In the genomic region with DNA sequence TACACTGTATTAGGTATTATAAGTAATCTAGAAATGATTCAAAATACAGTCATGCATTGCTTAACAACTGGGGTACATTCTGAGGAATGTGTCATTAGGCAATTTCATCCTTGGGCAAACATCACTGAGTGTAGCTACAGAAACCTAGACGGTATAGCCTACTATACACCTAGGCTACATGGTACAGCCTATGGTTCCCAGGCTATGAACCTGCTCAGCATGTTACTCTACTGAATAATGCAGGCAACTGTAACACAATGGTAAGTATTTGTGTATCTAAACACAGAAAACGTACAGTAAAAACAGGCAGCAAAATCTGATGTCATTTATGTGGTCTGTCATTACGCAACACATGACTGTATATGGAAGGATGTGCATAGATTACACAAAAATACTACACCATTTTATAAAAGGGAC, we compare ENCODE assay signal across 13 cellular contexts.
DNase-seq lines count a peak whose midpoint lies in the region; ATAC-seq and TF ChIP-seq lines count a peak whose summit lies in the region.
"Had no signal": no experiment of that assay in that cellular context is flagged by ENCODE, and none has a peak within 500 bp of the region (broad histone marks: within the 10 kb centered on the region; RNA-seq: fewer than 3 reads in every experiment).

No MANE protein-coding gene starts in this region.

- no peak for TF ChIP-seq POLR2A in thyroid gland (IDR thresholded peaks at IDR 0.05)

- peaks cover 86% of the 10 kb centered on the region for H3K4me1 Mint-ChIP-seq in activated naive CD4-positive, alpha-beta T cell treated with anti-CD3 and anti-CD28 coated beads for 36 hours (ENCODE audit: low read depth)

- H3K4me2 ChIP-seq in fibroblast of lung (ENCODE audit: extremely low read depth, insufficient read depth, low read length) = no peak overlapping the region
- H3K4me2 ChIP-seq: GM23338, neural progenitor cell had no signal

- no peaks in the 10 kb centered on the region for H4K20me1 ChIP-seq in fibroblast of lung (ENCODE audit: control insufficient read depth, extremely low read depth, insufficient read depth, low read length)

- no peak overlapping the region for H3K9ac ChIP-seq in fibroblast of lung (ENCODE audit: insufficient read depth, low read length)
- H3K9ac ChIP-seq: neural progenitor cell had no signal

- no peak for DNase-seq in activated naive CD4-positive, alpha-beta T cell treated with anti-CD3 and anti-CD28 coated beads for 36 hours
- no peak for DNase-seq in activated naive CD4-positive, alpha-beta T cell treated with anti-CD3 and anti-CD28 coated beads, Interleukin-2, amount 50 U/mL, for 16 hours
- DNase-seq in RWPE1 (ENCODE audit: low spot score) = peak; percentile 32
- peak; percentile 44 to 82 for DNase-seq in fibroblast of lung (ENCODE audit: low read depth in 2 of 2)
- no peak for DNase-seq in upper lobe of right lung
- no peak for DNase-seq in NCI-H345 (lab: John Stamatoyannopoulos, UW)
- DNase-seq in thyroid gland = no peak
- DNase-seq in activated CD4-positive, CD25-positive, alpha-beta regulatory T cell (lab: John Stamatoyannopoulos, UW) = no peak
- DNase-seq: NCI-H146; Right ventricle myocardium superior; stimulated activated CD4-positive, alpha-beta T cell treated with anti-CD3 and anti-CD28 coated beads, Interleukin-4, amount 100 ng/mL, for 24 hours had no signal

- H3K9me3 Mint-ChIP-seq in activated naive CD4-positive, alpha-beta T cell treated with anti-CD3 and anti-CD28 coated beads for 36 hours = no peaks in the 10 kb centered on the region
- H3K9me3 Mint-ChIP-seq: GM23338, neural progenitor cell had no signal

- no peaks in the 10 kb centered on the region for H3K9me3 ChIP-seq in fibroblast of lung (ENCODE audit: control insufficient read depth, insufficient read depth, low read depth, low read length)
- H3K9me3 ChIP-seq in upper lobe of right lung = no peaks in the 10 kb centered on the region
- no peaks in the 10 kb centered on the region for H3K9me3 ChIP-seq in thyroid gland

- H3K4me3 ChIP-seq in fibroblast of lung (replicated peaks in 1 of 4; ENCODE audit: control extremely low read depth in 1 of 4, insufficient read depth in 1 of 4, low read depth in 3 of 4, low read length in 4 of 4) (no peak overlapping the region), upper lobe of right lung (no peak overlapping the region), thyroid gland (replicated peaks in 1 of 3) (no peak overlapping the region)
- H3K4me3 ChIP-seq: GM23338, neural progenitor cell had no signal

- ATAC-seq in upper lobe of right lung = peak; percentile 65
- ATAC-seq: GM23338 had no signal

- H2AFZ ChIP-seq in fibroblast of lung (ENCODE audit: low read length) = no peak overlapping the region
- H2AFZ ChIP-seq: GM23338, neural progenitor cell had no signal

- H3K79me2 ChIP-seq in fibroblast of lung (ENCODE audit: control insufficient read depth, insufficient read depth, low read length) = no peaks in the 10 kb centered on the region

- H3K27ac ChIP-seq in RWPE1 = no peak overlapping the region
- no peak overlapping the region for H3K27ac ChIP-seq in fibroblast of lung (ENCODE audit: insufficient read depth, low read length)
- no peak overlapping the region for H3K27ac ChIP-seq in upper lobe of right lung
- no peak overlapping the region for H3K27ac ChIP-seq in thyroid gland
- H3K27ac ChIP-seq: neural progenitor cell had no signal

- H3K4me1 ChIP-seq in fibroblast of lung (ENCODE audit: control insufficient read depth, extremely low read depth, insufficient read depth, low read length) = peaks cover 14% of the 10 kb centered on the region
- H3K4me1 ChIP-seq in upper lobe of right lung = no peaks in the 10 kb centered on the region
- H3K4me1 ChIP-seq in thyroid gland = peaks cover 0 to 5% of the 10 kb centered on the region in 2 donors
- H3K4me1 ChIP-seq: neural progenitor cell had no signal

- TF ChIP-seq CTCF in RWPE1 (conservative IDR thresholded peaks at IDR 0.05; ENCODE audit: low read depth) (no peak), fibroblast of lung (conservative IDR thresholded peaks at IDR 0.05 in 1 of 2, IDR thresholded peaks at IDR 0.05 in 1 of 2; ENCODE audit: low read depth in 1 of 2, low read length in 2 of 2) (no peak), upper lobe of right lung (IDR thresholded peaks at IDR 0.05) (no peak), thyroid gland (IDR thresholded peaks at IDR 0.05) (no peak)

- peak overlapping the region; percentile 66 for H3K27ac Mint-ChIP-seq in activated naive CD4-positive, alpha-beta T cell treated with anti-CD3 and anti-CD28 coated beads for 36 hours
- H3K27ac Mint-ChIP-seq: GM23338, neural progenitor cell had no signal

- POLR2A ChIA-PET in RWPE1 (lab: Yijun Ruan, JAX; ENCODE audit: low non-redundant PET) = no interaction called here

- intact Hi-C loops in activated naive CD4-positive, alpha-beta T cell treated with anti-CD3 and anti-CD28 coated beads for 36 hours (cut with micrococcal nuclease) = loop anchor here (1.0 to 10.0 kb wide), 7 partner anchors 10 to 877 kb away; a partner anchor contains a TSS
- intact Hi-C loops in upper lobe of right lung (cut with DNase I) (no loop called here), thyroid gland (cut with DNase I) (no loop called here)

- H3K27me3 ChIP-seq in fibroblast of lung (ENCODE audit: control insufficient read depth, insufficient read depth, low read length) = no peaks in the 10 kb centered on the region
- H3K27me3 ChIP-seq in upper lobe of right lung = no peaks in the 10 kb centered on the region
- H3K27me3 ChIP-seq in thyroid gland = no peaks in the 10 kb centered on the region
- H3K27me3 ChIP-seq: neural progenitor cell had no signal

- 88 to 89% methylated on average over 3 of the region's 3 CpGs for WGBS in thyroid gland, 2 donors

- no peaks in the 10 kb centered on the region for H3K36me3 ChIP-seq in fibroblast of lung (ENCODE audit: control insufficient read depth, insufficient read depth, low read length)
- peaks cover 4% of the 10 kb centered on the region for H3K36me3 ChIP-seq in upper lobe of right lung
- no peaks in the 10 kb centered on the region for H3K36me3 ChIP-seq in thyroid gland
- H3K36me3 ChIP-seq: neural progenitor cell had no signal

- peaks cover 2% of the 10 kb centered on the region for H3K36me3 Mint-ChIP-seq in activated naive CD4-positive, alpha-beta T cell treated with anti-CD3 and anti-CD28 coated beads for 36 hours (ENCODE audit: low read depth)

- CTCF ChIA-PET in activated naive CD4-positive, alpha-beta T cell treated with anti-CD3 and anti-CD28 coated beads for 36 hours (lab: Charles Lee) = interaction anchor here (1.0 kb wide), 1 partner anchor 49 kb away, joined by 3 read pairs; no protein-coding TSS in a partner anchor
- CTCF ChIA-PET in RWPE1 (lab: Yijun Ruan, JAX) = no interaction called here

- H3K27me3 Mint-ChIP-seq in activated naive CD4-positive, alpha-beta T cell treated with anti-CD3 and anti-CD28 coated beads for 36 hours (ENCODE audit: low read depth) = no peaks in the 10 kb centered on the region

- H3K4me3 Mint-ChIP-seq in activated naive CD4-positive, alpha-beta T cell treated with anti-CD3 and anti-CD28 coated beads for 36 hours = no peak overlapping the region
- H3K4me3 Mint-ChIP-seq: GM23338, neural progenitor cell had no signal

Comparison
In these comparisons a context has a peak if more than half of its experiments do, and no peak if none do; other contexts are left out.
1. DNase-seq: peak in RWPE1 (single experiment) and fibroblast of lung (2 of 2); none in activated naive CD4-positive, alpha-beta T cell treated with anti-CD3 and anti-CD28 coated beads for 36 hours (single experiment), activated naive CD4-positive, alpha-beta T cell treated with anti-CD3 and anti-CD28 coated beads, Interleukin-2, amount 50 U/mL, for 16 hours (single experiment), upper lobe of right lung (single experiment), NCI-H345 (single experiment), thyroid gland (0 of 2) and activated CD4-positive, CD25-positive, alpha-beta regulatory T cell (0 of 4).